8 cellular contexts compared by ENCODE assay signal in the genomic region with DNA sequence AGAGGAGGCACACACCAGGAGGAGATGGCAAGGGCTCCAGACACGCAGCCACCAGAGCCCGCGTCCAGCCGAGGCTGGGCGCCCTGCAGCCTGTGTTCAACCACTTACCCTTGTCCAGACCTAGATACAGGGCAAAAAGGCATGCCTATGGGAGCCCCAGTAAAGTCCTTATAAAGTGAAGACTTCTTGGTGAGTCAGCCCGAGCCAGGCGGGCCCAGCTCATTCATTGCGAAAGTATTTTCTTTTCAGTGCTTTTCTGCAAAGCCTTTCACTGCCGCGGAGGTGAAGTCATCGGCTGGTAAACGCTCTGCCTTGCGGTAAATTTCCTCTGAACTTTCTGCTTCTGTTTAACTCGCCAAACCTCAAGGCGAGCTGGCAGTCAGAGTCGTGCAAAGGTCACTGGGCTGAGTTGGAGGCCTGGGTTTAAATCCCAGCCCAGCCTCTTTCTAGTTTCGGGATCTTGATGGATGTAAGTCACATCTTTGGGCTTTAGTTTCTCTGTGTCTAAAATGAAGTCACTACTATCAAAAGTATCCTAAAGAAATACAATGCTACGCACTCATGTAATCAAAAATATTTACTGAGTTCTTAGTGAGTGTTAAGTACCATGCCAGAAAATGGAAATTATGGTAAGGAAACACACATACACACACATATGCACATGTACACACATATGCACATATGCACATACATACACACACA.
A peak's percentile ranks its signal among the peaks of the same experiment; 100 is the strongest.
DNase-seq lines count a peak whose midpoint lies in the region; ATAC-seq and TF ChIP-seq lines count a peak whose summit lies in the region.

No MANE protein-coding gene starts in this region.

- in situ Hi-C loops in astrocyte of the spinal cord (cut with HindIII; ENCODE audit: low sequenced_read_pairs): no loop called here

- H3K27me3 Mint-ChIP-seq in T-helper 2 cell treated with Interferon-gamma antibody and Interleukin-4, amounts not matched to agents 5 μg/mL and 100 μg/mL, for 36 hours (ENCODE audit: low read depth): no peaks in the 10 kb centered on the region

- peak overlapping the region; percentile 58 for H3K4me3 Mint-ChIP-seq in T-helper 2 cell treated with Interferon-gamma antibody and Interleukin-4, amounts not matched to agents 5 μg/mL and 100 μg/mL, for 36 hours

- DNase-seq in AG09319 (ENCODE audit: extremely low read depth, low read depth) (peak; percentile 87), astrocyte of the spinal cord (ENCODE audit: low read depth, low spot score) (peak; percentile 99), kidney tubule cell (ENCODE audit: low spot score) (peak; percentile 99)
- DNase-seq in T-helper 2 cell treated with Interferon-gamma antibody and Interleukin-4, amounts not matched to agents 5 μg/mL and 100 μg/mL, for 36 hours (ENCODE audit: low spot score): peak; percentile 89
- DNase-seq in stimulated activated CD4-positive, alpha-beta T cell treated with anti-CD3 and anti-CD28 coated beads, Interleukin-4, amount 100 ng/mL, for 24 hours: peak; percentile 85

- H3K4me1 Mint-ChIP-seq in T-helper 2 cell treated with Interferon-gamma antibody and Interleukin-4, amounts not matched to agents 5 μg/mL and 100 μg/mL, for 36 hours (ENCODE audit: low read depth): peaks cover 35% of the 10 kb centered on the region

- ATAC-seq in HG02798 (IDR thresholded peaks at IDR 0.05; ENCODE audit: poor library complexity, unreplicated experiment): peak; percentile 53
- ATAC-seq in GM21526 (IDR thresholded peaks at IDR 0.05; ENCODE audit: low FRiP score, unreplicated experiment): no peak
- ATAC-seq in GM18909 (IDR thresholded peaks at IDR 0.05; ENCODE audit: poor library complexity, unreplicated experiment): no peak

- TF ChIP-seq CTCF in AG09319 (IDR thresholded peaks at IDR 0.05; ENCODE audit: low read depth, low read length): no peak
- no peak for TF ChIP-seq CTCF in astrocyte of the spinal cord (IDR thresholded peaks at IDR 0.05; ENCODE audit: low read depth, low read length)

- peak overlapping the region; percentile 86 for H3K27ac Mint-ChIP-seq in T-helper 2 cell treated with Interferon-gamma antibody and Interleukin-4, amounts not matched to agents 5 μg/mL and 100 μg/mL, for 36 hours

- peaks cover 1% of the 10 kb centered on the region for H3K36me3 Mint-ChIP-seq in T-helper 2 cell treated with Interferon-gamma antibody and Interleukin-4, amounts not matched to agents 5 μg/mL and 100 μg/mL, for 36 hours (ENCODE audit: low read depth)

- H3K4me3 ChIP-seq in astrocyte of the spinal cord (ENCODE audit: low read depth, low read length): no peak overlapping the region

- peaks cover 5% of the 10 kb centered on the region for H3K9me3 Mint-ChIP-seq in T-helper 2 cell treated with Interferon-gamma antibody and Interleukin-4, amounts not matched to agents 5 μg/mL and 100 μg/mL, for 36 hours
